In genomic region chr2:141399270-141399669, GRCh38 we compare ENCODE assay signal across 9 cellular contexts.
A peak's percentile ranks its signal among the peaks of the same experiment; 100 is the strongest.
DNase-seq lines count a peak whose midpoint lies in the region; ATAC-seq, FAIRE-seq and TF ChIP-seq lines count a peak whose summit lies in the region.
"Had no signal": no experiment of that assay in that cellular context is flagged by ENCODE, and none has a peak within 500 bp of the region (broad histone marks: within the 10 kb centered on the region; RNA-seq: fewer than 3 reads in every experiment).

No MANE protein-coding gene starts in this region.

- H3K4me2 ChIP-seq in neural progenitor cell = no peak overlapping the region

- H4K20me1 ChIP-seq in neural progenitor cell (ENCODE audit: low read depth) = no peaks in the 10 kb centered on the region

- H3K27ac ChIP-seq in neural progenitor cell = no peak overlapping the region
- H3K27ac ChIP-seq: SJSA1 had no signal

- H3K4me1 Mint-ChIP-seq in neural progenitor cell = peaks cover 4% of the 10 kb centered on the region

- DNase-seq in Jurkat, Clone E6-1 (ENCODE audit: low read depth, low spot score) = peak; percentile 6
- peak; percentile 3 for DNase-seq in bronchial epithelial cell (ENCODE audit: low read depth)
- DNase-seq in neural progenitor cell (ENCODE audit: low spot score) = peak; percentile 43
- no peak for DNase-seq in omental fat pad (ENCODE audit: low spot score)
- no peak for DNase-seq in DMS 273 (lab: John Stamatoyannopoulos, UW; ENCODE audit: unreplicated experiment)

- peak; percentile 51; the same call in 1 of the 2 replicates for TF ChIP-seq CTCF in GM12875 (IDR thresholded peaks at IDR 0.05; ENCODE audit: borderline replicate concordance, insufficient read depth, low read depth, low read length)
- TF ChIP-seq CTCF in bronchial epithelial cell (IDR thresholded peaks at IDR 0.05; ENCODE audit: insufficient read depth, low read length, severe bottlenecking) = peak; percentile 33
- peak; percentile 71 for TF ChIP-seq CTCF in neural progenitor cell (IDR thresholded peaks at IDR 0.05)
- no peak for TF ChIP-seq CTCF in omental fat pad (IDR thresholded peaks at IDR 0.05)

- H3K79me2 ChIP-seq in neural progenitor cell (ENCODE audit: low read depth) = no peaks in the 10 kb centered on the region

- H3K9ac ChIP-seq in neural progenitor cell = no peak overlapping the region

- H3F3A ChIP-seq in neural progenitor cell (ENCODE audit: low read depth) = no peaks in the 10 kb centered on the region

- H3K9me3 Mint-ChIP-seq in neural progenitor cell = no peaks in the 10 kb centered on the region

- peak overlapping the region; percentile 88 for H2AFZ ChIP-seq in neural progenitor cell (replicated peaks)

- no peaks in the 10 kb centered on the region for H3K36me3 ChIP-seq in bronchial epithelial cell (ENCODE audit: control insufficient read depth, insufficient read depth, low read length)
- H3K36me3 ChIP-seq in neural progenitor cell = no peaks in the 10 kb centered on the region
- H3K36me3 ChIP-seq: SJSA1 had no signal

- H3K4me3 ChIP-seq in GM12875 (ENCODE audit: low read depth, low read length) (no peak overlapping the region), bronchial epithelial cell (ENCODE audit: low read depth, low read length) (no peak overlapping the region), neural progenitor cell (no peak overlapping the region)
- H3K4me3 ChIP-seq in Jurkat, Clone E6-1 (ENCODE audit: low read length) = no peak overlapping the region
- H3K4me3 ChIP-seq: SJSA1 had no signal

- no peaks in the 10 kb centered on the region for H3K4me1 ChIP-seq in neural progenitor cell
- H3K4me1 ChIP-seq: SJSA1 had no signal

- peak overlapping the region; percentile 58 for H3K27ac Mint-ChIP-seq in neural progenitor cell

- FAIRE-seq in bronchial epithelial cell (lab: Jason Lieb, UNC) = no peak

- no peaks in the 10 kb centered on the region for H3K27me3 Mint-ChIP-seq in neural progenitor cell (ENCODE audit: insufficient read depth, low read depth)

- no peak for ATAC-seq in GM19463 (IDR thresholded peaks at IDR 0.05; ENCODE audit: unreplicated experiment)
- ATAC-seq in omental fat pad (ENCODE audit: low FRiP score) = no peak
- ATAC-seq in GM21360 (IDR thresholded peaks at IDR 0.05; ENCODE audit: unreplicated experiment) = no peak

- no peak overlapping the region for H3K4me3 Mint-ChIP-seq in neural progenitor cell

- H3K36me3 Mint-ChIP-seq in neural progenitor cell = no peaks in the 10 kb centered on the region

- no peaks in the 10 kb centered on the region for H3K9me3 ChIP-seq in neural progenitor cell (ENCODE audit: low read depth)
- H3K9me3 ChIP-seq: SJSA1 had no signal

- no peaks in the 10 kb centered on the region for H3K27me3 ChIP-seq in bronchial epithelial cell (ENCODE audit: control insufficient read depth, insufficient read depth, low read length)
- no peaks in the 10 kb centered on the region for H3K27me3 ChIP-seq in neural progenitor cell
- H3K27me3 ChIP-seq: SJSA1 had no signal

Comparison
In these comparisons a context has a peak if more than half of its experiments do, and no peak if none do; other contexts are left out.
1. CTCF ChIP-seq: peak in GM12875 (single experiment), bronchial epithelial cell (single experiment) and neural progenitor cell (single experiment); none in omental fat pad (0 of 3).
2. DNase-seq: peak in Jurkat, Clone E6-1 (single experiment), bronchial epithelial cell (single experiment) and neural progenitor cell (single experiment); none in omental fat pad (single experiment) and DMS 273 (single experiment).